ENCODE assay signal across 18 cellular contexts in genomic region chr2:190378883-190379237, GRCh38. TPM values are rescaled to one million over a fixed set of nuclear protein-coding genes. Genes with fewer than 3 reads are reported as not detected.
DNase-seq lines count a peak whose midpoint lies in the region; ATAC-seq, FAIRE-seq and TF ChIP-seq lines count a peak whose summit lies in the region.
"Had no signal": no experiment of that assay in that cellular context is flagged by ENCODE, and none has a peak within 500 bp of the region (broad histone marks: within the 10 kb centered on the region; RNA-seq: fewer than 3 reads in every experiment).

No MANE protein-coding gene starts in this region.

- H4K5ac ChIP-seq in H1 (ENCODE audit: insufficient read length, low read depth, low read length), result no peak overlapping the region

- no peak overlapping the region for H2BK20ac ChIP-seq in H1 (ENCODE audit: low read length)

- no peak for TF ChIP-seq RAD21 in H1 (IDR thresholded peaks at IDR 0.05 in 1 of 2, conservative IDR thresholded peaks at IDR 0.05 in 1 of 2; ENCODE audit: low read depth in 2 of 2, low read length in 2 of 2)

- DNase-seq in Right ventricle myocardium superior (no peak), heart left ventricle (no peak), OCI-M2 (lab: John Stamatoyannopoulos, UW; ENCODE audit: unreplicated experiment) (peak; percentile 17), H1 (ENCODE audit: low read depth in 1 of 2, low spot score in 2 of 2) (no peak), neural progenitor cell (ENCODE audit: low spot score) (no peak), MV-4-11 (lab: John Stamatoyannopoulos, UW) (no peak), sigmoid colon (no peak)
- DNase-seq: BE2C; Caco-2; CD4-positive, CD25-positive, alpha-beta regulatory T cell; DMS153; GDM1; NCI-H1092; NCI-H2171; NCI-H526; SK-N-SH had no signal

- H3K23ac ChIP-seq in H1 (ENCODE audit: insufficient read length), result no peak overlapping the region

- H3K4me1 Mint-ChIP-seq in neural progenitor cell, result no peaks in the 10 kb centered on the region
- H3K4me1 Mint-ChIP-seq: CD4-positive, CD25-positive, alpha-beta regulatory T cell had no signal

- no peak overlapping the region for H3K18ac ChIP-seq in H1 (ENCODE audit: extremely low read depth, low read length)

- H3K14ac ChIP-seq in H1 (ENCODE audit: insufficient read length), result no peak overlapping the region

- TF ChIP-seq EP300 in H1 (IDR thresholded peaks at IDR 0.05; ENCODE audit: borderline replicate concordance in 1 of 2, low read depth in 2 of 2, low read length in 2 of 2) (no peak), sigmoid colon (IDR thresholded peaks at IDR 0.05) (no peak)

- no peak overlapping the region for H2AK5ac ChIP-seq in H1 (ENCODE audit: low read depth, low read length)

- no peak for FAIRE-seq in H1 (lab: Jason Lieb, UNC)

- peak overlapping the region; percentile 93 for H2AFZ ChIP-seq in H1 (ENCODE audit: low read length)
- peak overlapping the region; percentile 10 for H2AFZ ChIP-seq in neural progenitor cell (replicated peaks)

- H3K4me1 ChIP-seq in heart left ventricle (no peaks in the 10 kb centered on the region), H1 (replicated peaks in 1 of 4; ENCODE audit: control insufficient read depth in 3 of 4, insufficient read depth in 4 of 4, low read length in 3 of 4) (no peaks in the 10 kb centered on the region), neural progenitor cell (no peaks in the 10 kb centered on the region), sigmoid colon (no peaks in the 10 kb centered on the region)

- H3K27ac ChIP-seq in heart left ventricle, result no peak overlapping the region
- no peak overlapping the region for H3K27ac ChIP-seq in H1 (ENCODE audit: low read depth, low read length)
- H3K27ac ChIP-seq in neural progenitor cell, result no peak overlapping the region
- H3K27ac ChIP-seq in sigmoid colon, result no peak overlapping the region

- no peak overlapping the region for H3K4ac ChIP-seq in H1 (replicated peaks; ENCODE audit: insufficient read length, low read depth, low read length)

- H3K4me2 ChIP-seq in H1 (ENCODE audit: insufficient read depth in 1 of 2, low read depth in 2 of 2, low read length in 2 of 2) (no peak overlapping the region; a peak in 1 of 4 replicates), neural progenitor cell (no peak overlapping the region)
- H3K4me2 ChIP-seq: SK-N-SH had no signal

- H4K20me1 ChIP-seq in H1 (replicated peaks in 1 of 2; ENCODE audit: control insufficient read depth in 1 of 2, insufficient read depth in 2 of 2, low read length in 2 of 2), result no peaks in the 10 kb centered on the region
- H4K20me1 ChIP-seq in neural progenitor cell (ENCODE audit: low read depth), result no peaks in the 10 kb centered on the region

- no peaks in the 10 kb centered on the region for H3K27me3 Mint-ChIP-seq in neural progenitor cell (ENCODE audit: insufficient read depth, low read depth)

- TF ChIP-seq POLR2A in heart left ventricle (IDR thresholded peaks at IDR 0.05) (no peak), H1 (IDR thresholded peaks at IDR 0.05; ENCODE audit: control extremely low read depth in 1 of 2, low read depth in 2 of 2, low read length in 2 of 2) (no peak), sigmoid colon (IDR thresholded peaks at IDR 0.05) (no peak)

- TF ChIP-seq CTCF in heart left ventricle (IDR thresholded peaks at IDR 0.05), result no peak
- no peak for TF ChIP-seq CTCF in H1 (IDR thresholded peaks at IDR 0.05; ENCODE audit: control extremely low read depth in 1 of 3, insufficient read depth in 1 of 3, low read depth in 1 of 3, low read length in 3 of 3)
- TF ChIP-seq CTCF in neural progenitor cell (IDR thresholded peaks at IDR 0.05), result no peak
- TF ChIP-seq CTCF in sigmoid colon (IDR thresholded peaks at IDR 0.05), result no peak

- 76 to 94% (median 85%) methylated on average over 6 of the region's 6 CpGs for WGBS in heart left ventricle, 4 donors
- WGBS in H1 (ENCODE audit: extremely low coverage in 1 of 2, insufficient coverage in 1 of 2, insufficient read length in 1 of 2, insufficient replicate concordance in 2 of 2, low coverage in 1 of 2, low lambda C conversion rate in 2 of 2, missing lambda C conversion rate in 1 of 2), 2 experiments, result 93% methylated on average over 6 of the region's 6 CpGs; no CpG with 5 or more reads in 1 of the 2 experiments
- WGBS in sigmoid colon, 2 donors, result 96 to 97% methylated on average over 6 of the region's 6 CpGs

- no peak overlapping the region for H3K27ac Mint-ChIP-seq in neural progenitor cell
- H3K27ac Mint-ChIP-seq: CD4-positive, CD25-positive, alpha-beta regulatory T cell had no signal

- intact Hi-C loops in Right ventricle myocardium superior (cut with DNase I), result no loop called here
- intact Hi-C loops in heart left ventricle (cut with DNase I), result loop anchor here in 5 of 10 donors (5.0 to 10.0 kb wide), 5 partner anchors 54 to 426 kb away; no protein-coding TSS in a partner anchor
- intact Hi-C loops in sigmoid colon (cut with DNase I), result loop anchor here (10.0 kb wide), 1 partner anchor 426 kb away; no protein-coding TSS in a partner anchor

- H3K27me3 ChIP-seq in heart left ventricle (no peaks in the 10 kb centered on the region), H1 (replicated peaks in 1 of 4; ENCODE audit: control insufficient read depth in 3 of 4, extremely low read depth in 1 of 4, insufficient read depth in 3 of 4, low read length in 3 of 4) (no peaks in the 10 kb centered on the region), neural progenitor cell (no peaks in the 10 kb centered on the region), sigmoid colon (no peaks in the 10 kb centered on the region)
- H3K27me3 ChIP-seq: BE2C had no signal

- H3K79me1 ChIP-seq in H1 (ENCODE audit: low read depth, low read length), result no peaks in the 10 kb centered on the region

- H3K36me3 ChIP-seq in heart left ventricle (no peaks in the 10 kb centered on the region), H1 (ENCODE audit: control insufficient read depth in 2 of 4, insufficient read depth in 4 of 4, low read length in 3 of 4) (no peaks in the 10 kb centered on the region), neural progenitor cell (no peaks in the 10 kb centered on the region), sigmoid colon (no peaks in the 10 kb centered on the region)
- H3K36me3 ChIP-seq: BE2C had no signal

- no peak overlapping the region for H2BK15ac ChIP-seq in H1 (ENCODE audit: low read length)

- POLR2A ChIA-PET in H1 (lab: Charles Lee; ENCODE audit: partially characterized antibody), result no interaction called here

- H3K9me3 ChIP-seq in heart left ventricle, result no peaks in the 10 kb centered on the region
- no peaks in the 10 kb centered on the region for H3K9me3 ChIP-seq in H1 (ENCODE audit: insufficient read depth in 2 of 2, low read depth in 1 of 2, low read length in 1 of 2)
- H3K9me3 ChIP-seq in neural progenitor cell (ENCODE audit: low read depth), result no peaks in the 10 kb centered on the region
- no peaks in the 10 kb centered on the region for H3K9me3 ChIP-seq in sigmoid colon
- H3K9me3 ChIP-seq: BE2C, Caco-2, SK-N-SH had no signal

- H3K36me3 Mint-ChIP-seq in neural progenitor cell, result no peaks in the 10 kb centered on the region
- H3K36me3 Mint-ChIP-seq: CD4-positive, CD25-positive, alpha-beta regulatory T cell had no signal

- CTCF ChIA-PET in H1 (lab: Charles Lee; ENCODE audit: partially characterized antibody), result interaction anchor here (0.9 to 1.5 kb wide), 2 partner anchors 283 to 301 kb away, joined by 3 to 4 read pairs; no protein-coding TSS in a partner anchor

- H2BK12ac ChIP-seq in H1 (ENCODE audit: low read depth, low read length), result no peak overlapping the region

- no peak overlapping the region for H4K8ac ChIP-seq in H1 (ENCODE audit: extremely low read depth, insufficient read depth, low read length)

- no peak overlapping the region for H4K91ac ChIP-seq in H1 (replicated peaks; ENCODE audit: insufficient read length, low read length)

- H3K9me3 Mint-ChIP-seq in neural progenitor cell, result no peaks in the 10 kb centered on the region
- H3K9me3 Mint-ChIP-seq: CD4-positive, CD25-positive, alpha-beta regulatory T cell had no signal

- ATAC-seq in Right ventricle myocardium superior (ENCODE audit: poor library complexity) (peak; percentile 26), heart left ventricle (no peak), HG02852 (IDR thresholded peaks at IDR 0.05; ENCODE audit: unreplicated experiment) (no peak)
- ATAC-seq: HCT116 had no signal

- H3K9ac ChIP-seq in H1 (replicated peaks in 1 of 4; ENCODE audit: extremely low read depth in 1 of 4, low read depth in 3 of 4, low read length in 3 of 4) (no peak overlapping the region), neural progenitor cell (no peak overlapping the region)
- H3K9ac ChIP-seq: SK-N-SH had no signal

- no peak overlapping the region for H3K56ac ChIP-seq in H1 (replicated peaks; ENCODE audit: insufficient read length, low read depth, low read length)

- H3F3A ChIP-seq in neural progenitor cell (ENCODE audit: low read depth), result no peaks in the 10 kb centered on the region

- H2BK5ac ChIP-seq in H1 (ENCODE audit: low read depth, low read length), result no peak overlapping the region

- no peak overlapping the region for H2BK120ac ChIP-seq in H1 (replicated peaks; ENCODE audit: low read depth, low read length)

- no peaks in the 10 kb centered on the region for H3K23me2 ChIP-seq in H1 (ENCODE audit: low read depth, low read length)

- H3K4me3 ChIP-seq in heart left ventricle (no peak overlapping the region), H1 (ENCODE audit: extremely low read depth in 1 of 4, insufficient read depth in 2 of 4, low read depth in 3 of 4, low read length in 4 of 4) (peak overlapping the region in 1 of 4 experiments; percentile 55; a peak in 1 of 8 replicates), neural progenitor cell (no peak overlapping the region), sigmoid colon (no peak overlapping the region)

- H3K4me3 Mint-ChIP-seq in neural progenitor cell, result no peak overlapping the region
- H3K4me3 Mint-ChIP-seq: CD4-positive, CD25-positive, alpha-beta regulatory T cell had no signal

- no peaks in the 10 kb centered on the region for H3K79me2 ChIP-seq in H1 (ENCODE audit: control insufficient read depth in 1 of 2, insufficient read depth in 2 of 2, low read length in 2 of 2)
- H3K79me2 ChIP-seq in neural progenitor cell (ENCODE audit: low read depth), result no peaks in the 10 kb centered on the region

RNA-seq across cellular contexts. Expression of gene MFSD6, which starts 29.3 kb away (rescaled TPM):
- 21.8 TPM for total RNA-seq in Right ventricle myocardium superior
- 10 to 100 TPM; 13.9 to 75.0 (median 19.3) TPM for total RNA-seq in heart left ventricle
- polyA plus RNA-seq in heart left ventricle, result 10 to 100 TPM; 11.8 to 15.3 TPM
- total RNA-seq in H1 (2021; fragmentation: NEBNext Ultra II Directional; extraction: Animal tissue kit (Norgen Biotek cat#: 25700)), result 5.1 and 6.3 TPM in 2 replicates
- 1.8 and 2.7 TPM in 2 replicates for polyA plus RNA-seq in H1 (2011; rRNA removed)
- 2.5 TPM for polyA plus RNA-seq in H1 (2011; cell fraction: cytosol; rRNA removed)
- polyA plus RNA-seq in H1 (2011; cell fraction: nucleus; rRNA removed), result 7.3 TPM
- 2.8 to 4.1 TPM (median 3.2 TPM) in 4 replicates for polyA plus RNA-seq in H1 (2012, experiment 1 of 2)
- polyA plus RNA-seq in H1 (2012, experiment 2 of 2), result 0.35 TPM
- polyA plus RNA-seq in H1 (2013, experiment 1 of 2), result 5.7 TPM
- 5.9 TPM for polyA plus RNA-seq in H1 (2013, experiment 2 of 2)
- 4.7 and 6.7 TPM in 2 replicates for polyA minus RNA-seq in H1 (2011; rRNA and poly(A)+ RNA removed)
- polyA minus RNA-seq in H1 (2011; cell fraction: cytosol; rRNA and poly(A)+ RNA removed), result 9.4 TPM
- polyA minus RNA-seq in H1 (2011; cell fraction: nucleus; rRNA and poly(A)+ RNA removed), result 17.0 TPM
- total RNA-seq in neural progenitor cell (ENCODE audit: low replicate concordance), result 0.25 and 0.37 TPM in 2 replicates
- 10 to 100 TPM; 46.7 to 87.5 (median 60.1) TPM for total RNA-seq in sigmoid colon
- 10 to 100 TPM in 1 of 3 donors, 1 to 10 TPM in 2; 8.4 to 23.0 (median 8.8) TPM for polyA plus RNA-seq in sigmoid colon

RNA-seq across cellular contexts. Expression of gene INPP1, which starts 35.5 kb away (rescaled TPM):
- total RNA-seq in Right ventricle myocardium superior (17.6 TPM), heart left ventricle (10 to 100 TPM in 8 of 9 donors, 1 to 10 TPM in 1; 7.8 to 18.5 (median 13.1) TPM), neural progenitor cell (ENCODE audit: low replicate concordance) (0.50 and 1.6 TPM in 2 replicates), sigmoid colon (10 to 100 TPM; 12.5 to 19.9 (median 15.5) TPM)
- polyA plus RNA-seq in heart left ventricle (10 to 100 TPM; 14.1 to 26.2 TPM), H1 (2011; rRNA removed) (0.83 and 0.88 TPM in 2 replicates), sigmoid colon (10 to 100 TPM; 27.8 to 46.2 (median 28.8) TPM)
- 2.5 and 3.0 TPM in 2 replicates for total RNA-seq in H1 (2021; fragmentation: NEBNext Ultra II Directional; extraction: Animal tissue kit (Norgen Biotek cat#: 25700))
- 0.93 TPM for polyA plus RNA-seq in H1 (2011; cell fraction: cytosol; rRNA removed)
- 1.1 TPM for polyA plus RNA-seq in H1 (2011; cell fraction: nucleus; rRNA removed)
- 1.6 to 3.0 TPM (median 2.2 TPM) in 4 replicates for polyA plus RNA-seq in H1 (2012, experiment 1 of 2)
- 2.0 TPM for polyA plus RNA-seq in H1 (2012, experiment 2 of 2)
- polyA plus RNA-seq in H1 (2013, experiment 1 of 2), result 2.5 TPM
- 2.0 TPM for polyA plus RNA-seq in H1 (2013, experiment 2 of 2)
- 0.88 and 0.91 TPM in 2 replicates for polyA minus RNA-seq in H1 (2011; rRNA and poly(A)+ RNA removed)
- 1.4 TPM for polyA minus RNA-seq in H1 (2011; cell fraction: cytosol; rRNA and poly(A)+ RNA removed)
- polyA minus RNA-seq in H1 (2011; cell fraction: nucleus; rRNA and poly(A)+ RNA removed), result 2.0 TPM

RNA-seq across cellular contexts. Expression of gene HIBCH, which starts 59.2 kb away (rescaled TPM):
- total RNA-seq in Right ventricle myocardium superior, result 22.5 TPM
- 10 to 100 TPM in 8 of 9 donors, 1 to 10 TPM in 1; 7.7 to 25.3 (median 23.2) TPM for total RNA-seq in heart left ventricle
- 10 to 100 TPM in 1 of 2 donors, 1 to 10 TPM in 1; 8.4 to 15.6 TPM for polyA plus RNA-seq in heart left ventricle
- total RNA-seq in H1 (2021; fragmentation: NEBNext Ultra II Directional; extraction: Animal tissue kit (Norgen Biotek cat#: 25700)), result 30.7 and 31.8 TPM in 2 replicates
- 4.7 and 7.5 TPM in 2 replicates for polyA plus RNA-seq in H1 (2011; rRNA removed)
- 14.7 TPM for polyA plus RNA-seq in H1 (2011; cell fraction: cytosol; rRNA removed)
- polyA plus RNA-seq in H1 (2011; cell fraction: nucleus; rRNA removed), result 9.6 TPM
- polyA plus RNA-seq in H1 (2012, experiment 1 of 2), result 18.3 to 37.6 TPM (median 20.5 TPM) in 4 replicates
- polyA plus RNA-seq in H1 (2012, experiment 2 of 2), result 2.6 TPM
- polyA plus RNA-seq in H1 (2013, experiment 1 of 2), result 24.0 TPM
- polyA plus RNA-seq in H1 (2013, experiment 2 of 2), result 21.8 TPM
- polyA minus RNA-seq in H1 (2011; rRNA and poly(A)+ RNA removed), result 16.2 and 16.7 TPM in 2 replicates
- 11.8 TPM for polyA minus RNA-seq in H1 (2011; cell fraction: cytosol; rRNA and poly(A)+ RNA removed)
- polyA minus RNA-seq in H1 (2011; cell fraction: nucleus; rRNA and poly(A)+ RNA removed), result 44.2 TPM
- 33.0 and 38.8 TPM in 2 replicates for total RNA-seq in neural progenitor cell (ENCODE audit: low replicate concordance)
- 10 to 100 TPM; 18.1 to 21.6 (median 19.0) TPM for total RNA-seq in sigmoid colon
- polyA plus RNA-seq in sigmoid colon, result 10 to 100 TPM; 37.2 to 45.8 (median 42.6) TPM
